In genomic region chr16:53056528-53056881, GRCh38 we compare ENCODE assay signal across 7 cellular contexts. TPM values are rescaled to one million over a fixed set of nuclear protein-coding genes. Genes with fewer than 3 reads are reported as not detected.
A peak's percentile ranks its signal among the peaks of the same experiment; 100 is the strongest.
DNase-seq lines count a peak whose midpoint lies in the region; ATAC-seq and TF ChIP-seq lines count a peak whose summit lies in the region.

No MANE protein-coding gene starts in this region.

- TF ChIP-seq CTCF in VCaP (conservative IDR thresholded peaks at IDR 0.05) (no peak), stomach (IDR thresholded peaks at IDR 0.05) (no peak), testis (IDR thresholded peaks at IDR 0.05) (no peak)

- H3K4me3 ChIP-seq in HUES48 (ENCODE audit: low read depth, low read length) (no peak overlapping the region), stomach (peak overlapping the region in 2 of 4 donors; percentile 74 to 80), testis (no peak overlapping the region)

- H3K4me1 ChIP-seq in HUES48 (ENCODE audit: control insufficient read depth, insufficient read depth, low read length), result peaks cover 22% of the 10 kb centered on the region
- peaks cover 23 to 64% (median 44%) of the 10 kb centered on the region in 4 donors for H3K4me1 ChIP-seq in stomach
- no peaks in the 10 kb centered on the region for H3K4me1 ChIP-seq in testis

- intact Hi-C loops in left ventricle myocardium superior (cut with micrococcal nuclease), result loop anchor here (10.0 kb wide), 1 partner anchor 148 kb away; no protein-coding TSS in a partner anchor
- intact Hi-C loops in stomach (cut with DNase I; ENCODE audit: low total_unique reads), result loop anchor here (10.0 kb wide), 1 partner anchor 98 kb away; no protein-coding TSS in a partner anchor
- intact Hi-C loops in testis (cut with DNase I; ENCODE audit: low total_unique reads), result no loop called here

- ATAC-seq in left ventricle myocardium superior (no peak), GM18870 (IDR thresholded peaks at IDR 0.05; ENCODE audit: unreplicated experiment) (no peak)

- no peak for TF ChIP-seq EP300 in stomach (IDR thresholded peaks at IDR 0.05)

- H3K9me3 ChIP-seq in HUES48 (ENCODE audit: control insufficient read depth, insufficient read depth, low read length) (no peaks in the 10 kb centered on the region), stomach (no peaks in the 10 kb centered on the region), testis (no peaks in the 10 kb centered on the region)

- H3K36me3 ChIP-seq in HUES48 (ENCODE audit: control insufficient read depth, insufficient read depth, low read length) (no peaks in the 10 kb centered on the region), stomach (no peaks in the 10 kb centered on the region), testis (ENCODE audit: low read depth, missing control alignments) (no peaks in the 10 kb centered on the region)

- TF ChIP-seq POLR2A in stomach (IDR thresholded peaks at IDR 0.05) (no peak), testis (IDR thresholded peaks at IDR 0.05) (no peak)

- no peaks in the 10 kb centered on the region for H3K27me3 ChIP-seq in HUES48 (ENCODE audit: control insufficient read depth, insufficient read depth, low read length)
- no peaks in the 10 kb centered on the region for H3K27me3 ChIP-seq in stomach
- H3K27me3 ChIP-seq in testis, result no peaks in the 10 kb centered on the region

- DNase-seq in left ventricle myocardium superior (peak; percentile 39), stomach (no peak), testis (no peak), epidermal melanocyte (ENCODE audit: insufficient read length, low spot score) (no peak)

- 64 to 82% (median 78%) methylated on average over 6 of the region's 6 CpGs for WGBS in stomach, 5 donors
- 74 to 80% methylated on average over 6 of the region's 6 CpGs for WGBS in testis, 2 donors

- H3K9ac ChIP-seq in HUES48 (ENCODE audit: low read depth, low read length), result no peak overlapping the region

- H3K27ac ChIP-seq in HUES48 (ENCODE audit: low read depth, low read length) (peak overlapping the region; percentile 93), VCaP (peak overlapping the region; percentile 88; the same call in 1 of the 2 replicates), stomach (peak overlapping the region in 4 of 5 donors; percentile 89 to 94 (median 90)), testis (no peak overlapping the region)

RNA-seq across cellular contexts. Expression of gene CHD9, which starts 1.7 kb away (rescaled TPM):
- total RNA-seq in left ventricle myocardium superior (36.4 TPM), stomach (100 to 1,000 TPM in 2 of 5 donors, 10 to 100 TPM in 3; 26.6 to 224 (median 78.1) TPM), testis (10 to 100 TPM; 57.5 to 67.3 TPM)
- polyA plus RNA-seq in stomach (1 to 10 TPM; 8.1 to 9.7 (median 8.7) TPM), testis (ENCODE audit: insufficient read depth, low read depth, low replicate concordance) (10.4 TPM)

RNA-seq across cellular contexts. Expression of gene CHD9NB, which starts 3.8 kb away (rescaled TPM):
- total RNA-seq in left ventricle myocardium superior, result 0.97 TPM
- total RNA-seq in stomach, result 1 to 10 TPM in 1 of 5 donors, under 1 TPM in 3, not detected in 1; 0.58 to 8.2 (median 0.81) TPM
- 1 to 10 TPM in 2 of 3 donors, under 1 TPM in 1; 0.93 to 1.7 (median 1.1) TPM for polyA plus RNA-seq in stomach
- under 1 TPM in 1 of 2 donors, not detected in 1; 0.79 TPM for total RNA-seq in testis
- 3.0 TPM for polyA plus RNA-seq in testis (ENCODE audit: insufficient read depth, low read depth, low replicate concordance)

Comparison
In these comparisons a context has a peak if more than half of its experiments do, and no peak if none do; other contexts are left out.
1. H3K27ac ChIP-seq: peak in HUES48 (single experiment), VCaP (single experiment) and stomach (4 of 5); none in testis (0 of 2).